ENCODE assay signal across 1 cellular context in the genomic region with DNA sequence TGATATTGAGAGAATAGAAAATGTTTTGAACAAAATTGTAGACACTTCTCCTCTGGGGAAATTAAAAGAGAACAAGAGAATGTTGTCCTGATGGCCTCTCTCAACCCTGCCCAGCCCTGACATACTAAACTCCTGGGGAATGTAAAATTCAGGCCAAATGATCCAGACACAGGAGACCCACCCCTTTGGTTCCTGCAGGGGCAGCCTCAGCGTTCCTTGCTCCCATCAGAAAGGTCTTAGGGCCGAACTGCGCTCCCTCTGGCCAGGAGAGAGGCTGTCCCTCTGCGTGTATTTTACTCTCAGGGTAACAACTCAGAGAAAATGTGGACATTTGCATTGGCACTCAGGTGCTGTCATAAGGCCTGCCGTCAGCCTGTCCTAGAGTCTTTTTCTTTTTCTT.
TF ChIP-seq lines count a peak whose summit lies in the region.

No MANE protein-coding gene starts in this region.

TF ChIP-seq in GM23338, 12 proteins besides CTCF, POLR2A, EP300 and RAD21 (continued from another document):
- TF ChIP-seq, protein P1, sequence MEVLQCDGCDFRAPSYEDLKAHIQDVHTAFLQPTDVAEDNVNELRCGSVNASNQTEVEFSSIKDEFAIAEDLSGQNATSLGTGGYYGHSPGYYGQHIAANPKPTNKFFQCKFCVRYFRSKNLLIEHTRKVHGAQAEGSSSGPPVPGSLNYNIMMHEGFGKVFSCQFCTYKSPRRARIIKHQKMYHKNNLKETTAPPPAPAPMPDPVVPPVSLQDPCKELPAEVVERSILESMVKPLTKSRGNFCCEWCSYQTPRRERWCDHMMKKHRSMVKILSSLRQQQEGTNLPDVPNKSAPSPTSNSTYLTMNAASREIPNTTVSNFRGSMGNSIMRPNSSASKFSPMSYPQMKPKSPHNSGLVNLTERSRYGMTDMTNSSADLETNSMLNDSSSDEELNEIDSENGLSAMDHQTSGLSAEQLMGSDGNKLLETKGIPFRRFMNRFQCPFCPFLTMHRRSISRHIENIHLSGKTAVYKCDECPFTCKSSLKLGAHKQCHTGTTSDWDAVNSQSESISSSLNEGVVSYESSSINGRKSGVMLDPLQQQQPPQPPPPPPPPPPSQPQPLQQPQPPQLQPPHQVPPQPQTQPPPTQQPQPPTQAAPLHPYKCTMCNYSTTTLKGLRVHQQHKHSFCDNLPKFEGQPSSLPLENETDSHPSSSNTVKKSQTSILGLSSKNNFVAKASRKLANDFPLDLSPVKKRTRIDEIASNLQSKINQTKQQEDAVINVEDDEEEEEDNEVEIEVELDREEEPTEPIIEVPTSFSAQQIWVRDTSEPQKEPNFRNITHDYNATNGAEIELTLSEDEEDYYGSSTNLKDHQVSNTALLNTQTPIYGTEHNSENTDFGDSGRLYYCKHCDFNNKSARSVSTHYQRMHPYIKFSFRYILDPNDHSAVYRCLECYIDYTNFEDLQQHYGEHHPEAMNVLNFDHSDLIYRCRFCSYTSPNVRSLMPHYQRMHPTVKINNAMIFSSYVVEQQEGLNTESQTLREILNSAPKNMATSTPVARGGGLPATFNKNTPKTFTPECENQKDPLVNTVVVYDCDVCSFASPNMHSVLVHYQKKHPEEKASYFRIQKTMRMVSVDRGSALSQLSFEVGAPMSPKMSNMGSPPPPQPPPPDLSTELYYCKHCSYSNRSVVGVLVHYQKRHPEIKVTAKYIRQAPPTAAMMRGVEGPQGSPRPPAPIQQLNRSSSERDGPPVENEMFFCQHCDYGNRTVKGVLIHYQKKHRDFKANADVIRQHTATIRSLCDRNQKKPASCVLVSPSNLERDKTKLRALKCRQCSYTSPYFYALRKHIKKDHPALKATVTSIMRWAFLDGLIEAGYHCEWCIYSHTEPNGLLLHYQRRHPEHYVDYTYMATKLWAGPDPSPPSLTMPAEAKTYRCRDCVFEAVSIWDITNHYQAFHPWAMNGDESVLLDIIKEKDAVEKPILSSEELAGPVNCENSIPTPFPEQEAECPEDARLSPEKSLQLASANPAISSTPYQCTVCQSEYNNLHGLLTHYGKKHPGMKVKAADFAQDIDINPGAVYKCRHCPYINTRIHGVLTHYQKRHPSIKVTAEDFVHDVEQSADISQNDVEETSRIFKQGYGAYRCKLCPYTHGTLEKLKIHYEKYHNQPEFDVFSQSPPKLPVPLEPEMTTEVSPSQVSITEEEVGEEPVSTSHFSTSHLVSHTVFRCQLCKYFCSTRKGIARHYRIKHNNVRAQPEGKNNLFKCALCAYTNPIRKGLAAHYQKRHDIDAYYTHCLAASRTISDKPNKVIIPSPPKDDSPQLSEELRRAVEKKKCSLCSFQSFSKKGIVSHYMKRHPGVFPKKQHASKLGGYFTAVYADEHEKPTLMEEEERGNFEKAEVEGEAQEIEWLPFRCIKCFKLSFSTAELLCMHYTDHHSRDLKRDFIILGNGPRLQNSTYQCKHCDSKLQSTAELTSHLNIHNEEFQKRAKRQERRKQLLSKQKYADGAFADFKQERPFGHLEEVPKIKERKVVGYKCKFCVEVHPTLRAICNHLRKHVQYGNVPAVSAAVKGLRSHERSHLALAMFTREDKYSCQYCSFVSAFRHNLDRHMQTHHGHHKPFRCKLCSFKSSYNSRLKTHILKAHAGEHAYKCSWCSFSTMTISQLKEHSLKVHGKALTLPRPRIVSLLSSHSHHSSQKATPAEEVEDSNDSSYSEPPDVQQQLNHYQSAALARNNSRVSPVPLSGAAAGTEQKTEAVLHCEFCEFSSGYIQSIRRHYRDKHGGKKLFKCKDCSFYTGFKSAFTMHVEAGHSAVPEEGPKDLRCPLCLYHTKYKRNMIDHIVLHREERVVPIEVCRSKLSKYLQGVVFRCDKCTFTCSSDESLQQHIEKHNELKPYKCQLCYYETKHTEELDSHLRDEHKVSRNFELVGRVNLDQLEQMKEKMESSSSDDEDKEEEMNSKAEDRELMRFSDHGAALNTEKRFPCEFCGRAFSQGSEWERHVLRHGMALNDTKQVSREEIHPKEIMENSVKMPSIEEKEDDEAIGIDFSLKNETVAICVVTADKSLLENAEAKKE (CRISPR knock-in tag; IDR thresholded peaks at IDR 0.05), result no peak
